In genomic region chr18:26210147-26210546, GRCh38 we compare ENCODE assay signal across 2 cellular contexts.
TF ChIP-seq lines count a peak whose summit lies in the region.

No MANE protein-coding gene starts in this region.

TF ChIP-seq in A549, 52 proteins besides CTCF, POLR2A, EP300 and RAD21 (continued from another document):
- TF ChIP-seq MAZ (IDR thresholded peaks at IDR 0.05; ENCODE audit: borderline replicate concordance, low read depth, low read length) (no peak), FOSL2 (IDR thresholded peaks at IDR 0.05) (no peak), FOSL2 (CRISPR knock-in tag; IDR thresholded peaks at IDR 0.05) (no peak), MAFK (IDR thresholded peaks at IDR 0.05; ENCODE audit: partially characterized antibody) (peak; percentile 17), NPAS2 (CRISPR knock-in tag; IDR thresholded peaks at IDR 0.05; ENCODE audit: borderline replicate concordance) (no peak), FOXS1 (CRISPR knock-in tag; IDR thresholded peaks at IDR 0.05) (no peak)
TF ChIP-seq in A549: peak in this region for 1.

TF ChIP-seq in H1, 55 proteins besides CTCF, POLR2A, EP300 and RAD21 (continued from another document):
- no peak for TF ChIP-seq ATF3 (IDR thresholded peaks at IDR 0.05; ENCODE audit: insufficient read depth, low read depth, low read length)
- no peak for TF ChIP-seq CHD7 (IDR thresholded peaks at IDR 0.05; ENCODE audit: insufficient replicate concordance, low read length)
- no peak for TF ChIP-seq TCF12 (IDR thresholded peaks at IDR 0.05; ENCODE audit: low read depth, low read length)
- TF ChIP-seq BRCA1 (IDR thresholded peaks at IDR 0.05; ENCODE audit: low read depth, low read length): no peak
- no peak for TF ChIP-seq MAFK (IDR thresholded peaks at IDR 0.05; ENCODE audit: low read depth, low read length)
- no peak for TF ChIP-seq CHD1 (IDR thresholded peaks at IDR 0.05; ENCODE audit: low read depth, low read length)
- no peak for TF ChIP-seq SP1 (IDR thresholded peaks at IDR 0.05; ENCODE audit: low read depth, low read length)
- TF ChIP-seq CREB1 (IDR thresholded peaks at IDR 0.05): no peak
- TF ChIP-seq KDM4A (IDR thresholded peaks at IDR 0.05; ENCODE audit: low read depth, low read length, severe bottlenecking): no peak
- no peak for TF ChIP-seq EGR1 (IDR thresholded peaks at IDR 0.05; ENCODE audit: borderline replicate concordance, low read depth, low read length)
